In the genomic region with DNA sequence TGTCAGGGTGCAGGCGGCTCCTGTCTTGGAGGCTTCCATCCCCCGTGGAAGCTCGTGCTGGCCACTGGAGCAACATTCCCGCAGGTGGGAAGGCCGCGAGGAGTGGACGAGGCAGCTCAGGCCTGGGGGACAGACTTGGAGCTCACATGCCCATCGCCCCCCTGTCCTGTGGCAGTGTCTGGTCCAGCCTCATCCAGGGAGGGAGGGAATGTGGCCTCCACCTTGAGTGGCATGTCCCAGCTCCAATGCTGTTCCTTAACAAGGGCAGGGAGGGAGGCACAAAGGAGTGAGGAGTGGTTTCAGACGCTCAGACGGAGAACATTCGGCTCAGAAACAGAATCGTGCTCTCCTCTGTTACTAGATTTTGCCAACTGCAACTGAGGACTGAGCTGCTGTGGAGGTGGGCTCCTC, we compare ENCODE assay signal across 8 cellular contexts.
DNase-seq lines count a peak whose midpoint lies in the region; ATAC-seq and TF ChIP-seq lines count a peak whose summit lies in the region.

No MANE protein-coding gene starts in this region.

- dilution Hi-C loops in IMR-90 (cut with HindIII; ENCODE audit: low sequenced_read_pairs, unreplicated experiment) = no loop called here

- no peak; the same call in 1 of the 2 replicates for TF ChIP-seq POLR2A in IMR-90 (IDR thresholded peaks at IDR 0.05; ENCODE audit: low read depth, low read length)

- H3K27me3 Mint-ChIP-seq in activated naive CD8-positive, alpha-beta T cell treated with anti-CD3 and anti-CD28 coated beads for 36 hours = no peaks in the 10 kb centered on the region

- peak overlapping the region; percentile 94 for H3K18ac ChIP-seq in IMR-90 (ENCODE audit: low read depth, low read length)

- H2BK120ac ChIP-seq in IMR-90 (ENCODE audit: low read depth, low read length) = peak overlapping the region; percentile 90

- intact Hi-C loops in IMR-90 (cut with micrococcal nuclease) (loop anchor here (1.0 kb wide), 1 partner anchor 60 kb away; no protein-coding TSS in a partner anchor), left ventricle myocardium inferior (cut with micrococcal nuclease) (no loop called here), posterior cingulate gyrus (cut with DNase I) (no loop called here)

- H3K79me1 ChIP-seq in IMR-90 (ENCODE audit: low read depth in 1 of 2, low read length in 2 of 2) = peaks cover 11 to 47% of the 10 kb centered on the region in 2 experiments; a peak in 3 of 4 replicates

- DNase-seq in Caki2 (ENCODE audit: low read depth) (peak; percentile 43), IMR-90 (peak; percentile 88), left ventricle myocardium inferior (no peak), posterior cingulate gyrus (peak in 8 of 10 donors; percentile 35 to 94 (median 62))
- DNase-seq in activated naive CD8-positive, alpha-beta T cell treated with anti-CD3 and anti-CD28 coated beads for 36 hours = no peak

- H4K20me1 ChIP-seq in IMR-90 (ENCODE audit: insufficient read depth, low read length) = no peaks in the 10 kb centered on the region

- peak overlapping the region; percentile 59 for H2AK9ac ChIP-seq in IMR-90 (replicated peaks; ENCODE audit: low read depth, low read length, poor library complexity)

- no peak for TF ChIP-seq RAD21 in IMR-90 (IDR thresholded peaks at IDR 0.05; ENCODE audit: low read length)

- peaks cover 25% of the 10 kb centered on the region for H3K9me1 ChIP-seq in IMR-90 (ENCODE audit: insufficient read depth, low read length)

- no peaks in the 10 kb centered on the region for H3K9me3 Mint-ChIP-seq in activated naive CD8-positive, alpha-beta T cell treated with anti-CD3 and anti-CD28 coated beads for 36 hours

- H3K4ac ChIP-seq in IMR-90 (ENCODE audit: low read depth, low read length) = peak overlapping the region; percentile 97

- TF ChIP-seq CTCF in IMR-90 (conservative IDR thresholded peaks at IDR 0.05; ENCODE audit: low read depth, low read length) = no peak
- no peak for TF ChIP-seq CTCF in left ventricle myocardium inferior (IDR thresholded peaks at IDR 0.05; ENCODE audit: borderline replicate concordance)

- peak overlapping the region; percentile 81; the same call in 2 of the 3 replicates for H2BK15ac ChIP-seq in IMR-90 (ENCODE audit: low read depth, low read length)

- peak overlapping the region; percentile 40 for H2AFZ ChIP-seq in IMR-90 (replicated peaks; ENCODE audit: low read length, poor library complexity)

- H3K4me1 ChIP-seq in IMR-90 (ENCODE audit: control insufficient read depth, insufficient read depth, low read length) (peaks cover 25% of the 10 kb centered on the region), left ventricle myocardium inferior (peaks cover 23% of the 10 kb centered on the region)

- WGBS in IMR-90 (ENCODE audit: extremely low coverage in 2 of 2, insufficient read length in 1 of 2), 2 experiments = 93% methylated on average over 2 of the region's 12 CpGs; no CpG with 5 or more reads in 1 of the 2 experiments

- peak overlapping the region; percentile 99 for H4K91ac ChIP-seq in IMR-90 (ENCODE audit: insufficient read depth, low read depth, low read length)

- no TSS peak for BruUV-seq in IMR-90 (replicated peaks; lab: Mats Ljungman, UMichigan)

- peak overlapping the region; percentile 68 for H2BK20ac ChIP-seq in IMR-90 (ENCODE audit: low read depth, low read length)

- H3K27ac ChIP-seq in IMR-90 (ENCODE audit: insufficient read depth, low read length) (peak overlapping the region; percentile 75), left ventricle myocardium inferior (replicated peaks) (peak overlapping the region; percentile 81)

- peak overlapping the region; percentile 97 for H3K27ac Mint-ChIP-seq in activated naive CD8-positive, alpha-beta T cell treated with anti-CD3 and anti-CD28 coated beads for 36 hours

- H3K14ac ChIP-seq in IMR-90 (replicated peaks; ENCODE audit: low read depth, low read length) = peak overlapping the region; percentile 83

- H2BK5ac ChIP-seq in IMR-90 (ENCODE audit: low read depth, low read length, poor library complexity, severe bottlenecking) = peak overlapping the region; percentile 99

- peak overlapping the region; percentile 33 to 95 for H4K8ac ChIP-seq in IMR-90 (ENCODE audit: low read depth in 2 of 2, low read length in 2 of 2)

- H3K4me3 ChIP-seq in IMR-90 (ENCODE audit: insufficient read depth, low read depth, low read length) = peak overlapping the region; percentile 45; the same call in 1 of the 2 replicates
- H3K4me3 ChIP-seq in left ventricle myocardium inferior = peak overlapping the region; percentile 65

- CTCF ChIA-PET in IMR-90 (lab: Yijun Ruan, JAX) = interaction anchor here (1.0 to 1.4 kb wide), 3 partner anchors 41 to 67 kb away, joined by 3 to 4 read pairs (median 4); no protein-coding TSS in a partner anchor

- POLR2A ChIA-PET in IMR-90 (lab: Charles Lee; ENCODE audit: unreplicated experiment) = interaction anchor here (0.9 to 1.1 kb wide), 2 partner anchors 12 to 40 kb away, joined by 3 read pairs; no protein-coding TSS in a partner anchor

- H3K36me3 Mint-ChIP-seq in activated naive CD8-positive, alpha-beta T cell treated with anti-CD3 and anti-CD28 coated beads for 36 hours = peaks cover 12% of the 10 kb centered on the region

- in situ Hi-C loops in Caki2 (cut with HindIII; ENCODE audit: low pct_unique_long_range_greater_than_20kb, low sequenced_read_pairs) (no loop called here), IMR-90 (cut with MboI; ENCODE audit: low sequenced_read_pairs) (no loop called here)

- H3K4me1 Mint-ChIP-seq in activated naive CD8-positive, alpha-beta T cell treated with anti-CD3 and anti-CD28 coated beads for 36 hours = peaks cover 34% of the 10 kb centered on the region

- ATAC-seq in IMR-90 (ENCODE audit: low read depth) (peak; percentile 66), GM19035 (IDR thresholded peaks at IDR 0.05; ENCODE audit: unreplicated experiment) (no peak), HG03135 (IDR thresholded peaks at IDR 0.05; ENCODE audit: unreplicated experiment) (no peak), GM21390 (IDR thresholded peaks at IDR 0.05; ENCODE audit: unreplicated experiment) (no peak)

- H3K56ac ChIP-seq in IMR-90 (ENCODE audit: extremely low read depth, insufficient read depth, low read length) = peak overlapping the region; percentile 87

- H3K27me3 ChIP-seq in IMR-90 (ENCODE audit: control insufficient read depth, insufficient read depth, low read length) (no peaks in the 10 kb centered on the region), left ventricle myocardium inferior (ENCODE audit: low read depth) (no peaks in the 10 kb centered on the region)

- H3K9ac ChIP-seq in IMR-90 (ENCODE audit: low read depth, low read length) = peak overlapping the region; percentile 72

- H3K4me2 ChIP-seq in IMR-90 (ENCODE audit: low read depth, low read length) = peak overlapping the region; percentile 72

- H3K4me3 Mint-ChIP-seq in activated naive CD8-positive, alpha-beta T cell treated with anti-CD3 and anti-CD28 coated beads for 36 hours = peak overlapping the region; percentile 78

- H3K9me3 ChIP-seq in IMR-90 (ENCODE audit: control insufficient read depth, insufficient read depth, low read length) (no peaks in the 10 kb centered on the region), left ventricle myocardium inferior (replicated peaks) (no peaks in the 10 kb centered on the region)

- H2AK5ac ChIP-seq in IMR-90 (ENCODE audit: low read depth, low read length) = peak overlapping the region; percentile 97

- H3K36me3 ChIP-seq in IMR-90 (ENCODE audit: control insufficient read depth, insufficient read depth, low read length) (no peaks in the 10 kb centered on the region), left ventricle myocardium inferior (no peaks in the 10 kb centered on the region)

- H4K5ac ChIP-seq in IMR-90 (ENCODE audit: low read depth, low read length) = peak overlapping the region; percentile 93

- peak overlapping the region; percentile 92 for H3K23ac ChIP-seq in IMR-90 (ENCODE audit: low read depth, low read length)

TF ChIP-seq in IMR-90, 13 proteins besides CTCF, POLR2A, EP300 and RAD21:
- no peak for TF ChIP-seq FOS (IDR thresholded peaks at IDR 0.05; ENCODE audit: low read depth, low read length)
- TF ChIP-seq MAFK (IDR thresholded peaks at IDR 0.05; ENCODE audit: low read depth, low read length) = no peak
- TF ChIP-seq RFX5 (IDR thresholded peaks at IDR 0.05; ENCODE audit: low read depth, low read length) = no peak
- TF ChIP-seq RCOR1 (IDR thresholded peaks at IDR 0.05; ENCODE audit: insufficient replicate concordance, low read length) = no peak
- TF ChIP-seq SMC3 (IDR thresholded peaks at IDR 0.05; ENCODE audit: low read depth, low read length) = no peak
- TF ChIP-seq CEBPB (IDR thresholded peaks at IDR 0.05; ENCODE audit: low read depth, low read length) = no peak
- peak; percentile 62; the same call in 1 of the 2 replicates for TF ChIP-seq MAZ (IDR thresholded peaks at IDR 0.05; ENCODE audit: borderline replicate concordance, low read depth, low read length)

Comparison
In these comparisons a context has a peak if more than half of its experiments do, and no peak if none do; other contexts are left out.
1. DNase-seq: peak in Caki2 (single experiment), IMR-90 (single experiment) and posterior cingulate gyrus (8 of 10); none in activated naive CD8-positive, alpha-beta T cell treated with anti-CD3 and anti-CD28 coated beads for 36 hours (single experiment) and left ventricle myocardium inferior (single experiment).